ENCODE assay signal across 8 cellular contexts in genomic region chr3:156674046-156674910, GRCh38. TPM values are rescaled to one million over a fixed set of nuclear protein-coding genes. Genes with fewer than 3 reads are reported as not detected.
A peak's percentile ranks its signal among the peaks of the same experiment; 100 is the strongest.
DNase-seq lines count a peak whose midpoint lies in the region; ATAC-seq and TF ChIP-seq lines count a peak whose summit lies in the region.

TSS of gene TIPARP (plus strand) at chr3:156674590. CDS start at chr3:156677698, 3,108 bp downstream.

- TF ChIP-seq CTCF in GM13977 (IDR thresholded peaks at IDR 0.05; ENCODE audit: extremely low read depth, insufficient read depth, missing control alignments): peak; percentile 86
- peak; percentile 75 for TF ChIP-seq CTCF in progenitor cell of endocrine pancreas (IDR thresholded peaks at IDR 0.05; ENCODE audit: unreplicated experiment)

- H3K4me1 Mint-ChIP-seq in progenitor cell of endocrine pancreas (ENCODE audit: low read depth): peaks cover 31% of the 10 kb centered on the region

- peaks cover 12% of the 10 kb centered on the region for H3K36me3 Mint-ChIP-seq in progenitor cell of endocrine pancreas (ENCODE audit: insufficient read depth)

- H3K27me3 Mint-ChIP-seq in progenitor cell of endocrine pancreas: no peaks in the 10 kb centered on the region

- DNase-seq in GM13977 (ENCODE audit: low spot score) (peak; percentile 98), NCI-H146 treated with DMSO at 0.1 percent for 48 hours (lab: John Stamatoyannopoulos, UW; ENCODE audit: unreplicated experiment) (peak; percentile 100), amniotic stem cell (lab: John Stamatoyannopoulos, UW) (peak; percentile 97), left cardiac atrium (peak; percentile 100), progenitor cell of endocrine pancreas (ENCODE audit: low spot score, unreplicated experiment) (peak; percentile 99), ureter (ENCODE audit: low spot score) (peak; percentile 100)

- peak within 1 kb of the TSS; percentile 99 for H3K27ac Mint-ChIP-seq in progenitor cell of endocrine pancreas

- no peaks in the 10 kb centered on the region for H3K9me3 Mint-ChIP-seq in progenitor cell of endocrine pancreas (ENCODE audit: low read depth)

- in situ Hi-C loops in GM13977 (cut with MboI; ENCODE audit: low pct_unique_long_range_greater_than_20kb, low sequenced_read_pairs, unreplicated experiment): loop anchor here (10.0 to 25.0 kb wide), 2 partner anchors 461 to 512 kb away; no protein-coding TSS in a partner anchor

- intact Hi-C loops in T-helper 1 cell treated with Interleukin-12 subunit alpha and Interleukin-12 subunit beta and Interleukin-4 antibody, amounts not matched to agents 30 ng/mL and 1 ng/mL, for 36 hours (cut with micrococcal nuclease): loop anchor here (1.0 to 2.0 kb wide), 14 partner anchors 17 to 820 kb away; partner anchors contain the start of genes CCNL1, SLC33A1 and SSR3
- intact Hi-C loops in left cardiac atrium (cut with DNase I): loop anchor here (2.0 to 10.0 kb wide), 6 partner anchors 57 to 457 kb away; partner anchors contain the start of genes SSR3 (in 2 of the 2) and LEKR1 (in 1 of the 2)

- ATAC-seq in HG02884 (IDR thresholded peaks at IDR 0.05; ENCODE audit: unreplicated experiment) (peak; percentile 76), left cardiac atrium (peak; percentile 95 to 96)

- peak within 1 kb of the TSS; percentile 94 for H3K4me3 Mint-ChIP-seq in progenitor cell of endocrine pancreas (ENCODE audit: low read depth)

RNA-seq across cellular contexts. Expression of gene TIPARP, which starts in this region (rescaled TPM):
- 49.1 and 49.8 TPM in 2 replicates for total RNA-seq in T-helper 1 cell treated with Interleukin-12 subunit alpha and Interleukin-12 subunit beta and Interleukin-4 antibody, amounts not matched to agents 30 ng/mL and 1 ng/mL, for 36 hours
- total RNA-seq in left cardiac atrium (10 to 100 TPM; 34.1 to 37.2 TPM), progenitor cell of endocrine pancreas (32.1 and 38.6 TPM in 2 replicates), ureter (30.2 TPM)

Comparison
In these comparisons a context has a peak if more than half of its experiments do, and no peak if none do; other contexts are left out.
1. Peak in every context shown above with its lines: DNase-seq and ATAC-seq.